ENCODE assay signal across 35 cellular contexts in the genomic region with DNA sequence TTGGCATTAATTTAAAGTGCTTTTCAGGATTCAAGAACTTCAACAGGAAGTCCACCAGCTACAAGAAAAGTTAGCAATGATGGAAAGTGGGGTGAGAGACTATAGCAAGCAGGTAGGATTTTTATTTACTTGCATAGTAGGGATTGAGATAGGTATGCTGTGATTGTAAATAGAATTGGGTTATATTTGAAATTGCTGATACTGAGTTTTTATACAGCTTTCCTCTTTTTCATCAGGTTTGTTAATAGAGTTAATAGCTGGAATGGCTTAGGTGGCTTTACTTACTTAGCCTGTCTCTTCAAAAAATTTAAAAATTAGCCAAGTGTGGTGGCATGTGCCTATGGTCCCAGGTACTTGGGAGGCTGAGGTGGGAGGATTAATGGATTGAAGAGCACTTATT.
"Had no signal": no experiment of that assay in that cellular context is flagged by ENCODE, and none has a peak within 500 bp of the region (broad histone marks: within the 10 kb centered on the region; RNA-seq: fewer than 3 reads in every experiment).

No MANE protein-coding gene starts in this region.

- H3K27ac Mint-ChIP-seq: activated B cell treated with CpG ODN at 0.5 μM for 24 hours; activated CD4-positive, alpha-beta memory T cell treated with anti-CD3 and anti-CD28 coated beads, Interleukin-2, amount 10 ng/mL, durations not matched to agents 7 days and 5 days; activated CD4-positive, alpha-beta T cell treated with anti-CD3 and anti-CD28 coated beads, Interleukin-2, amount 10 ng/mL, durations not matched to agents 7 days and 5 days; activated CD8-positive, alpha-beta memory T cell treated with anti-CD3 and anti-CD28 coated beads, Interleukin-2, amount 10 ng/mL, durations not matched to agents 7 days and 5 days; activated CD8-positive, alpha-beta T cell treated with anti-CD3 and anti-CD28 coated beads, Interleukin-2, amount 10 ng/mL, durations not matched to agents 7 days and 5 days; activated naive CD4-positive, alpha-beta T cell treated with anti-CD3 and anti-CD28 coated beads, Interleukin-2, amount 10 ng/mL, durations not matched to agents 7 days and 5 days; activated naive CD4-positive, alpha-beta T cell treated with anti-CD3 and anti-CD28 coated beads, Interleukin-2, amount 50 U/mL, for 24 hours; activated naive CD8-positive, alpha-beta T cell; activated naive CD8-positive, alpha-beta T cell treated with anti-CD3 and anti-CD28 coated beads, Interleukin-2, amount 10 ng/mL, durations not matched to agents 7 days and 5 days; activated naive CD8-positive, alpha-beta T cell treated with anti-CD3 and anti-CD28 coated beads, Interleukin-2, amount 50 U/mL, for 24 hours; activated T-cell treated with anti-CD3 and anti-CD28 coated beads, Interleukin-2, amount 50 U/mL, for 24 hours; activated T-helper 2 cell treated with anti-CD3 and anti-CD28 coated beads, Interferon-gamma antibody, Interleukin-2, Interleukin-4, amounts not matched to agents 10 μg/mL and 5 μg/mL and 100 μg/mL, durations not matched to agents 14 hours and 24 hours and 36 hours; brain; T-helper 1 cell treated with Interleukin-12 subunit alpha and Interleukin-12 subunit beta and Interleukin-4 antibody, amounts not matched to agents 30 μg/mL and 1 μg/mL, for 36 hours had no signal

- H3K27me3 Mint-ChIP-seq: activated B cell treated with CpG ODN at 0.5 μM for 24 hours; activated CD4-positive, alpha-beta memory T cell treated with anti-CD3 and anti-CD28 coated beads, Interleukin-2, amount 10 ng/mL, durations not matched to agents 7 days and 5 days; activated CD4-positive, alpha-beta T cell treated with anti-CD3 and anti-CD28 coated beads, Interleukin-2, amount 10 ng/mL, durations not matched to agents 7 days and 5 days; activated CD8-positive, alpha-beta memory T cell treated with anti-CD3 and anti-CD28 coated beads, Interleukin-2, amount 10 ng/mL, durations not matched to agents 7 days and 5 days; activated naive CD4-positive, alpha-beta T cell treated with anti-CD3 and anti-CD28 coated beads, Interleukin-2, amount 10 ng/mL, durations not matched to agents 7 days and 5 days; activated naive CD4-positive, alpha-beta T cell treated with anti-CD3 and anti-CD28 coated beads, Interleukin-2, amount 50 U/mL, for 24 hours; activated naive CD8-positive, alpha-beta T cell; activated naive CD8-positive, alpha-beta T cell treated with anti-CD3 and anti-CD28 coated beads, Interleukin-2, amount 10 ng/mL, durations not matched to agents 7 days and 5 days; activated naive CD8-positive, alpha-beta T cell treated with anti-CD3 and anti-CD28 coated beads, Interleukin-2, amount 50 U/mL, for 24 hours; activated T-cell treated with anti-CD3 and anti-CD28 coated beads, Interleukin-2, amount 50 U/mL, for 24 hours; brain; central memory CD8-positive, alpha-beta T cell had no signal

- H3K4me1 ChIP-seq: ascending aorta, colonic mucosa had no signal

- H3K4me1 Mint-ChIP-seq: activated CD4-positive, alpha-beta memory T cell treated with anti-CD3 and anti-CD28 coated beads, Interleukin-2, amount 10 ng/mL, durations not matched to agents 7 days and 5 days; activated CD4-positive, alpha-beta T cell treated with anti-CD3 and anti-CD28 coated beads, Interleukin-2, amount 10 ng/mL, durations not matched to agents 7 days and 5 days; activated CD8-positive, alpha-beta memory T cell treated with anti-CD3 and anti-CD28 coated beads, Interleukin-2, amount 10 ng/mL, durations not matched to agents 7 days and 5 days; activated naive CD4-positive, alpha-beta T cell treated with anti-CD3 and anti-CD28 coated beads, Interleukin-2, amount 10 ng/mL, durations not matched to agents 7 days and 5 days; activated naive CD4-positive, alpha-beta T cell treated with anti-CD3 and anti-CD28 coated beads, Interleukin-2, amount 50 U/mL, for 24 hours; activated naive CD8-positive, alpha-beta T cell treated with anti-CD3 and anti-CD28 coated beads, Interleukin-2, amount 10 ng/mL, durations not matched to agents 7 days and 5 days; activated naive CD8-positive, alpha-beta T cell treated with anti-CD3 and anti-CD28 coated beads, Interleukin-2, amount 50 U/mL, for 24 hours; brain had no signal

- FAIRE-seq: bronchial epithelial cell, TTC549 had no signal

- H3K27ac ChIP-seq: ascending aorta, cardiac muscle cell, colonic mucosa, VCaP had no signal

- DNase-seq: activated B cell treated with CpG ODN at 0.5 μM for 24 hours; activated CD4-positive, alpha-beta memory T cell treated with anti-CD3 and anti-CD28 coated beads, Interleukin-2, amount 10 ng/mL, durations not matched to agents 7 days and 5 days; activated CD4-positive, alpha-beta T cell treated with anti-CD3 and anti-CD28 coated beads for 48 hours; activated CD4-positive, alpha-beta T cell treated with anti-CD3 and anti-CD28 coated beads, Interleukin-2, amount 10 ng/mL, durations not matched to agents 7 days and 5 days; activated CD4-positive, alpha-beta T cell treated with anti-CD3 and anti-CD28 coated beads, Interleukin-2, amount 50 U/mL, for 48 hours; activated CD4-positive, CD25-positive, alpha-beta regulatory T cell treated with anti-CD3 and anti-CD28 coated beads, Interleukin-2, amount 50 U/mL, for 72 hours; activated CD8-positive, alpha-beta memory T cell treated with anti-CD3 and anti-CD28 coated beads for 24 hours; activated CD8-positive, alpha-beta memory T cell treated with anti-CD3 and anti-CD28 coated beads, Interleukin-2, amount 10 ng/mL, durations not matched to agents 7 days and 5 days; activated CD8-positive, alpha-beta memory T cell treated with anti-CD3 and anti-CD28 coated beads, Interleukin-2, amount 50 U/mL, for 48 hours; activated CD8-positive, alpha-beta T cell treated with anti-CD3 and anti-CD28 coated beads, Interleukin-2, amount 10 ng/mL, durations not matched to agents 7 days and 5 days; activated effector memory CD4-positive, alpha-beta T cell treated with Interleukin-2 at 50 U/mL for 16 hours; activated gamma-delta T cell; activated naive CD4-positive, alpha-beta T cell treated with anti-CD3 and anti-CD28 coated beads, Interleukin-2, amount 10 ng/mL, durations not matched to agents 7 days and 5 days; activated naive CD4-positive, alpha-beta T cell treated with Interleukin-2 at 50 U/mL for 16 hours; activated naive CD8-positive, alpha-beta T cell treated with anti-CD3 and anti-CD28 coated beads, Interleukin-2, amount 10 ng/mL, durations not matched to agents 7 days and 5 days; activated naive CD8-positive, alpha-beta T cell treated with anti-CD3 and anti-CD28 coated beads, Interleukin-2, amount 50 U/mL, for 24 hours; activated T-cell treated with anti-CD3 and anti-CD28 coated beads, Interleukin-2, amount 50 U/mL, for 24 hours; amygdala; anterior cingulate cortex; caudate nucleus; cerebellar nuclear complex; colonic mucosa; T-helper 1 cell; T1000 had no signal

- H3K9me3 Mint-ChIP-seq: activated B cell treated with CpG ODN at 0.5 μM for 24 hours; activated CD4-positive, alpha-beta memory T cell treated with anti-CD3 and anti-CD28 coated beads, Interleukin-2, amount 10 ng/mL, durations not matched to agents 7 days and 5 days; activated CD4-positive, alpha-beta T cell treated with anti-CD3 and anti-CD28 coated beads, Interleukin-2, amount 10 ng/mL, durations not matched to agents 7 days and 5 days; activated naive CD4-positive, alpha-beta T cell treated with anti-CD3 and anti-CD28 coated beads, Interleukin-2, amount 10 ng/mL, durations not matched to agents 7 days and 5 days; activated naive CD4-positive, alpha-beta T cell treated with anti-CD3 and anti-CD28 coated beads, Interleukin-2, amount 50 U/mL, for 24 hours; activated naive CD8-positive, alpha-beta T cell treated with anti-CD3 and anti-CD28 coated beads, Interleukin-2, amount 10 ng/mL, durations not matched to agents 7 days and 5 days; activated naive CD8-positive, alpha-beta T cell treated with anti-CD3 and anti-CD28 coated beads, Interleukin-2, amount 50 U/mL, for 24 hours; activated T-cell treated with anti-CD3 and anti-CD28 coated beads, Interleukin-2, amount 50 U/mL, for 24 hours; activated T-helper 2 cell treated with anti-CD3 and anti-CD28 coated beads, Interferon-gamma antibody, Interleukin-2, Interleukin-4, amounts not matched to agents 10 μg/mL and 5 μg/mL and 100 μg/mL, durations not matched to agents 14 hours and 24 hours and 36 hours; brain; central memory CD8-positive, alpha-beta T cell; T-helper 1 cell treated with Interleukin-12 subunit alpha and Interleukin-12 subunit beta and Interleukin-4 antibody, amounts not matched to agents 30 μg/mL and 1 μg/mL, for 36 hours had no signal

- H3K27me3 ChIP-seq: ascending aorta, cardiac muscle cell, colonic mucosa had no signal

- H3K9me3 ChIP-seq: ascending aorta, colonic mucosa had no signal

- H3K4me3 Mint-ChIP-seq: activated B cell treated with CpG ODN at 0.5 μM for 24 hours; activated CD4-positive, alpha-beta memory T cell treated with anti-CD3 and anti-CD28 coated beads, Interleukin-2, amount 10 ng/mL, durations not matched to agents 7 days and 5 days; activated CD4-positive, alpha-beta T cell treated with anti-CD3 and anti-CD28 coated beads, Interleukin-2, amount 10 ng/mL, durations not matched to agents 7 days and 5 days; activated CD8-positive, alpha-beta memory T cell treated with anti-CD3 and anti-CD28 coated beads, Interleukin-2, amount 10 ng/mL, durations not matched to agents 7 days and 5 days; activated CD8-positive, alpha-beta T cell treated with anti-CD3 and anti-CD28 coated beads, Interleukin-2, amount 10 ng/mL, durations not matched to agents 7 days and 5 days; activated naive CD4-positive, alpha-beta T cell treated with anti-CD3 and anti-CD28 coated beads, Interleukin-2, amount 10 ng/mL, durations not matched to agents 7 days and 5 days; activated naive CD4-positive, alpha-beta T cell treated with anti-CD3 and anti-CD28 coated beads, Interleukin-2, amount 50 U/mL, for 24 hours; activated naive CD8-positive, alpha-beta T cell; activated naive CD8-positive, alpha-beta T cell treated with anti-CD3 and anti-CD28 coated beads, Interleukin-2, amount 10 ng/mL, durations not matched to agents 7 days and 5 days; activated naive CD8-positive, alpha-beta T cell treated with anti-CD3 and anti-CD28 coated beads, Interleukin-2, amount 50 U/mL, for 24 hours; activated T-cell treated with anti-CD3 and anti-CD28 coated beads, Interleukin-2, amount 50 U/mL, for 24 hours; brain; central memory CD8-positive, alpha-beta T cell; T-helper 1 cell treated with Interleukin-12 subunit alpha and Interleukin-12 subunit beta and Interleukin-4 antibody, amounts not matched to agents 30 μg/mL and 1 μg/mL, for 36 hours had no signal

- H3K36me3 ChIP-seq: cardiac muscle cell, colonic mucosa had no signal

- H3K4me3 ChIP-seq: ascending aorta, cardiac muscle cell, colonic mucosa had no signal

- ATAC-seq: activated CD8-positive, alpha-beta memory T cell treated with anti-CD3 and anti-CD28 coated beads, Interleukin-2, amount 10 ng/mL, durations not matched to agents 7 days and 5 days; activated CD8-positive, alpha-beta T cell treated with anti-CD3 and anti-CD28 coated beads, Interleukin-2, amount 10 ng/mL, durations not matched to agents 7 days and 5 days; activated naive CD8-positive, alpha-beta T cell treated with anti-CD3 and anti-CD28 coated beads, Interleukin-2, amount 50 U/mL, for 24 hours had no signal
